ENCODE assay signal across 8 cellular contexts in the genomic region with DNA sequence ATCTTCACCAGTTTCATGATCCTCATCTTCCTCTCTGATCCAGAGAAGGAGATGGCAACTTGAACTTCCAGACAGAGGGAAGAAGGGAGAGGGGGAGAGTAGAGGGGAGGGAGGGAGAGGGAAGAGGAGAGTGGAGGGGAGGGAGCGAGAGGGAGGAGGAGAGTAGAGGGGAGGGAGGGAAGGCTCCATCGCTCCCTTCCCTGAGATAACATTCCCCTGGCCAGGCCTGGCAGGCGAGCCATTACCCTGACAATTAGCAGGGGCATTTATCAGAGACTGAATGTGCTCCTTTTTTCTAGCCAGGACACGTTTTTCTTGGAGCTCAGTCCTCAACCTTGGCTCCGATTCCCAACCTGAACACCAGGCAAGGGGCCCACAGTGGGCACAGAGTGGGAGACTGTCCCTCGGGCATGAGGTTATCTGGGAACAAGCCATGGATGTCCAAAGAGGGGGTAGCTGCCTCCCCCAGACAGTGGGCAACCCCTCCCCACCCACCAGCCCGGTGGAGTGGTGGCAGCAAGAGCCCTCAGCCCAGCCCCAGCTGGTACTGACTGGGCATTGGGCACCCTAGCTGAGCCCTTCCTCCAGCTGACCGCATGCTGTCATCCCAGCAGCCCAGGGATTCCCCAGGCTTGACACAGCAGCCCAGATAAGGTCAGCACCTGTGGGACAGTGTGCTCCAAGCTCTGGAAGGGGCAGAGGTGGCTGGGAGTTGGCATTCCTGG.
A peak's percentile ranks its signal among the peaks of the same experiment; 100 is the strongest.
DNase-seq lines count a peak whose midpoint lies in the region; ATAC-seq and TF ChIP-seq lines count a peak whose summit lies in the region.
"Had no signal": no experiment of that assay in that cellular context is flagged by ENCODE, and none has a peak within 500 bp of the region (broad histone marks: within the 10 kb centered on the region; RNA-seq: fewer than 3 reads in every experiment).

No MANE protein-coding gene starts in this region.

- no peaks in the 10 kb centered on the region for H3K27me3 ChIP-seq in SJSA1 (replicated peaks)
- no peaks in the 10 kb centered on the region for H3K27me3 ChIP-seq in cardiac muscle cell
- no peaks in the 10 kb centered on the region for H3K27me3 ChIP-seq in upper lobe of right lung

- no peaks in the 10 kb centered on the region for H3K9me3 ChIP-seq in SJSA1 (replicated peaks)
- no peaks in the 10 kb centered on the region for H3K9me3 ChIP-seq in cardiac muscle cell (ENCODE audit: low read depth)
- no peaks in the 10 kb centered on the region for H3K9me3 ChIP-seq in upper lobe of right lung

- H3K4me1 ChIP-seq in SJSA1 (replicated peaks) (peaks cover 72% of the 10 kb centered on the region), cardiac muscle cell (ENCODE audit: low read depth) (peaks cover 51% of the 10 kb centered on the region), upper lobe of right lung (peaks cover 97% of the 10 kb centered on the region)

- intact Hi-C loops in upper lobe of right lung (cut with DNase I): no loop called here

- peaks cover 6% of the 10 kb centered on the region; the same call in 1 of the 2 replicates for H3K36me3 ChIP-seq in SJSA1
- H3K36me3 ChIP-seq in cardiac muscle cell: no peaks in the 10 kb centered on the region
- H3K36me3 ChIP-seq in upper lobe of right lung: peaks cover 18% of the 10 kb centered on the region

- H3K4me3 ChIP-seq in SJSA1 (no peak overlapping the region), cardiac muscle cell (no peak overlapping the region), upper lobe of right lung (no peak overlapping the region)

- ATAC-seq in upper lobe of right lung (peak; percentile 28), HG02759 (IDR thresholded peaks at IDR 0.05; ENCODE audit: unreplicated experiment) (no peak)

- no peak for DNase-seq in SJSA1 (ENCODE audit: low read depth in 1 of 2, low spot score in 2 of 2)
- DNase-seq in cardiac muscle cell (ENCODE audit: low read depth in 1 of 2, low spot score in 1 of 2): peak; percentile 65 to 74
- peak; percentile 91 for DNase-seq in myocyte (ENCODE audit: low read depth)
- no peak for DNase-seq in upper lobe of right lung
- no peak for DNase-seq in activated naive CD4-positive, alpha-beta T cell treated with Interleukin-2 at 50 U/mL for 16 hours
- no peak for DNase-seq in activated naive CD4-positive, alpha-beta T cell treated with anti-CD3 and anti-CD28 coated beads, Interleukin-2, amount 50 U/mL, for 16 hours
- DNase-seq: DND-41 had no signal

- TF ChIP-seq CTCF in cardiac muscle cell (IDR thresholded peaks at IDR 0.05; ENCODE audit: low read depth, low read length) (no peak), upper lobe of right lung (IDR thresholded peaks at IDR 0.05) (no peak)

- H3K27ac ChIP-seq in SJSA1 (0 out of 2 replicates have a peak overlapping the region, but pooled peaks have one; percentile 6), cardiac muscle cell (peak overlapping the region; percentile 93), upper lobe of right lung (peak overlapping the region; percentile 80)

Comparison
In these comparisons a context has a peak if more than half of its experiments do, and no peak if none do; other contexts are left out.
1. DNase-seq: peak in cardiac muscle cell (2 of 2) and myocyte (single experiment); none in SJSA1 (0 of 2), upper lobe of right lung (single experiment), activated naive CD4-positive, alpha-beta T cell treated with Interleukin-2 at 50 U/mL for 16 hours (single experiment) and activated naive CD4-positive, alpha-beta T cell treated with anti-CD3 and anti-CD28 coated beads, Interleukin-2, amount 50 U/mL, for 16 hours (single experiment).
2. H3K27ac ChIP-seq: peak in every context shown above with its lines; median percentile 93 in cardiac muscle cell; 80 in upper lobe of right lung; 6 in SJSA1.